In genomic region chr13:36298535-36299068, GRCh38 we compare ENCODE assay signal across 1 cellular context.
TF ChIP-seq lines count a peak whose summit lies in the region.

No MANE protein-coding gene starts in this region.

TF ChIP-seq in H1, 55 proteins besides CTCF, POLR2A, EP300 and RAD21:
- TF ChIP-seq, protein P1, sequence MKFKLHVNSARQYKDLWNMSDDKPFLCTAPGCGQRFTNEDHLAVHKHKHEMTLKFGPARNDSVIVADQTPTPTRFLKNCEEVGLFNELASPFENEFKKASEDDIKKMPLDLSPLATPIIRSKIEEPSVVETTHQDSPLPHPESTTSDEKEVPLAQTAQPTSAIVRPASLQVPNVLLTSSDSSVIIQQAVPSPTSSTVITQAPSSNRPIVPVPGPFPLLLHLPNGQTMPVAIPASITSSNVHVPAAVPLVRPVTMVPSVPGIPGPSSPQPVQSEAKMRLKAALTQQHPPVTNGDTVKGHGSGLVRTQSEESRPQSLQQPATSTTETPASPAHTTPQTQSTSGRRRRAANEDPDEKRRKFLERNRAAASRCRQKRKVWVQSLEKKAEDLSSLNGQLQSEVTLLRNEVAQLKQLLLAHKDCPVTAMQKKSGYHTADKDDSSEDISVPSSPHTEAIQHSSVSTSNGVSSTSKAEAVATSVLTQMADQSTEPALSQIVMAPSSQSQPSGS (IDR thresholded peaks at IDR 0.05; ENCODE audit: low read length): 0 out of 2 replicates have a peak, but pooled peaks have one; percentile 12
- no peak for TF ChIP-seq HDAC6 (IDR thresholded peaks at IDR 0.05; ENCODE audit: low read depth, low read length)
- TF ChIP-seq SAP30 (IDR thresholded peaks at IDR 0.05; ENCODE audit: insufficient read depth, insufficient replicate concordance, low read length): peak; percentile 10
- peak; percentile 22 for TF ChIP-seq POLR2AphosphoS5 (IDR thresholded peaks at IDR 0.05; ENCODE audit: low read depth, low read length)
- peak; percentile 58 for TF ChIP-seq TAF7 (optimal IDR thresholded peaks at IDR 0.05; ENCODE audit: borderline replicate concordance, low read depth, low read length)
- TF ChIP-seq CHD1 (IDR thresholded peaks at IDR 0.05; ENCODE audit: low read depth, low read length): no peak
- peak; percentile 53 for TF ChIP-seq NANOG (IDR thresholded peaks at IDR 0.05; ENCODE audit: insufficient read depth, low read depth, low read length, poor library complexity, severe bottlenecking)
- TF ChIP-seq MAFK (IDR thresholded peaks at IDR 0.05; ENCODE audit: low read depth, low read length): no peak
- TF ChIP-seq SP1 (IDR thresholded peaks at IDR 0.05; ENCODE audit: low read depth, low read length): 0 out of 2 replicates have a peak, but pooled peaks have one; percentile 34
- no peak for TF ChIP-seq RBBP5 (IDR thresholded peaks at IDR 0.05; ENCODE audit: borderline replicate concordance, low read depth, low read length)
- TF ChIP-seq CHD7 (IDR thresholded peaks at IDR 0.05; ENCODE audit: insufficient replicate concordance, low read length): peak; percentile 48
- TF ChIP-seq ZNF274 (IDR thresholded peaks at IDR 0.05; ENCODE audit: borderline replicate concordance, extremely low read depth, low read length): no peak
- TF ChIP-seq HDAC2 (IDR thresholded peaks at IDR 0.05; ENCODE audit: borderline replicate concordance in 1 of 2, low read depth in 2 of 2, low read length in 2 of 2): no peak
- peak; percentile 35; the same call in 1 of the 2 replicates for TF ChIP-seq TBP (IDR thresholded peaks at IDR 0.05; ENCODE audit: low read depth, low read length)
- TF ChIP-seq JUND (IDR thresholded peaks at IDR 0.05; ENCODE audit: low read length): peak; percentile 85
- no peak for TF ChIP-seq NRF1 (IDR thresholded peaks at IDR 0.05; ENCODE audit: low read depth, low read length)
- no peak for TF ChIP-seq CBX5 (IDR thresholded peaks at IDR 0.05; ENCODE audit: low read depth, low read length)
- TF ChIP-seq CTBP2 (IDR thresholded peaks at IDR 0.05; ENCODE audit: borderline replicate concordance, insufficient read depth, insufficient read length, low read length): no peak
